Comparison of ENCODE assay signal across 23 cellular contexts in the genomic region with DNA sequence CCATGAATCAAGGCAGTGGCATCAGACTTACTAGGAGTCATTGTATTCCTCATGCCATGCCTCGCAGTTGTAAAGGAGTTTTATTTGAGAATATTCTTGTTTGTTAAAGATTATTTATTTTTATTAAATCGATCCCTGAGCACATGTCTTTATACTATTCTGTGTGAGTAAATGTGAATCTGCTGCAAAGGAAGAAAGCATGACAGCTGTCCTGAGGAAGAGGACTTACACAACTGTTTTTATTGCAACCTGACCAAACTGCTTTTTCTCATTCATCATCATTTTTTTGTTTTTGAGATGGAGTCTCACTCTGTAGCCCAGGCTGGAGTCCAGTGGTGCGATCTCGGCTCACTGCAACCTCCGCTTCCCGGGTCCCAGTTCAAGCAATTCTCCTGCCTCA.
"Had no signal": no experiment of that assay in that cellular context is flagged by ENCODE, and none has a peak within 500 bp of the region (broad histone marks: within the 10 kb centered on the region; RNA-seq: fewer than 3 reads in every experiment).

No MANE protein-coding gene starts in this region.

- FAIRE-seq: RCC 7860 had no signal

- H3K9ac ChIP-seq: SK-N-SH had no signal

- H3K9me3 ChIP-seq: SK-N-SH had no signal

- H3K4me2 ChIP-seq: SK-N-SH had no signal

- ATAC-seq: T-cell had no signal

- DNase-seq: IMR-90, Karpas-422, KG1, MM.1S, NCI-H1048, NCI-H1105, NCI-H1417, NCI-H1436 treated with DMSO at 0.1 percent for 48 hours, NCI-H1694, NCI-H187 treated with DMSO at 0.1 percent for 48 hours, NCI-H2029 treated with DMSO at 0.1 percent for 48 hours, NCI-H2171 treated with DMSO at 0.1 percent for 48 hours, NCI-H2227 treated with DMSO at 0.1 percent for 48 hours, NCI-H510A, NCI-H524 treated with DMSO at 0.1 percent for 48 hours, NCI-H69, NCI-H774, RPMI8226, SHP77, SK-N-SH, SW 1271, T-cell had no signal
